ENCODE assay signal across 15 cellular contexts in genomic region chr12:95214466-95214865, GRCh38. TPM values are rescaled to one million over a fixed set of nuclear protein-coding genes. Genes with fewer than 3 reads are reported as not detected.
DNase-seq lines count a peak whose midpoint lies in the region; TF ChIP-seq lines count a peak whose summit lies in the region.
"Had no signal": no experiment of that assay in that cellular context is flagged by ENCODE, and none has a peak within 500 bp of the region (broad histone marks: within the 10 kb centered on the region; RNA-seq: fewer than 3 reads in every experiment).

No MANE protein-coding gene starts in this region.

- H3K27me3 ChIP-seq in rectal smooth muscle tissue (ENCODE audit: control insufficient read depth, insufficient read depth, low read length) (no peaks in the 10 kb centered on the region), esophagus muscularis mucosa (no peaks in the 10 kb centered on the region)
- H3K27me3 ChIP-seq: vagina had no signal

- peaks cover 29% of the 10 kb centered on the region for H3K36me3 Mint-ChIP-seq in dendritic cell treated with granulocyte-macrophage colony-stimulating factor and Interleukin-4, amounts not matched to agents 40 ng/mL and 50 ng/mL, for 4 days (ENCODE audit: low read depth)

- H3K36me3 ChIP-seq in rectal smooth muscle tissue (ENCODE audit: control insufficient read depth, insufficient read depth, low read length) (peaks cover 5% of the 10 kb centered on the region), esophagus muscularis mucosa (no peaks in the 10 kb centered on the region)
- H3K36me3 ChIP-seq: vagina had no signal

- no peak overlapping the region for H3K4me3 Mint-ChIP-seq in dendritic cell treated with granulocyte-macrophage colony-stimulating factor and Interleukin-4, amounts not matched to agents 40 ng/mL and 50 ng/mL, for 4 days
- H3K4me3 Mint-ChIP-seq: activated CD4-positive, alpha-beta memory T cell treated with anti-CD3 and anti-CD28 coated beads, Interleukin-2, amount 10 ng/mL, durations not matched to agents 7 days and 5 days; activated T-helper 17 cell treated with anti-CD3 and anti-CD28 coated beads, Interleukin-2, amount 50 U/mL, for 72 hours had no signal

- peak overlapping the region; percentile 34 for H3K27ac Mint-ChIP-seq in dendritic cell treated with granulocyte-macrophage colony-stimulating factor and Interleukin-4, amounts not matched to agents 40 ng/mL and 50 ng/mL, for 4 days
- H3K27ac Mint-ChIP-seq: activated CD4-positive, alpha-beta memory T cell treated with anti-CD3 and anti-CD28 coated beads, Interleukin-2, amount 10 ng/mL, durations not matched to agents 7 days and 5 days; activated T-helper 17 cell treated with anti-CD3 and anti-CD28 coated beads, Interleukin-2, amount 50 U/mL, for 72 hours had no signal

- peaks cover 32% of the 10 kb centered on the region for H3K4me1 Mint-ChIP-seq in dendritic cell treated with granulocyte-macrophage colony-stimulating factor and Interleukin-4, amounts not matched to agents 40 ng/mL and 50 ng/mL, for 4 days (ENCODE audit: low read depth)

- H3K9me3 Mint-ChIP-seq in dendritic cell treated with granulocyte-macrophage colony-stimulating factor and Interleukin-4, amounts not matched to agents 40 ng/mL and 50 ng/mL, for 4 days: no peaks in the 10 kb centered on the region
- H3K9me3 Mint-ChIP-seq: activated CD4-positive, alpha-beta memory T cell treated with anti-CD3 and anti-CD28 coated beads, Interleukin-2, amount 10 ng/mL, durations not matched to agents 7 days and 5 days; activated T-helper 17 cell treated with anti-CD3 and anti-CD28 coated beads, Interleukin-2, amount 50 U/mL, for 72 hours had no signal

- H3K27ac ChIP-seq in rectal smooth muscle tissue (ENCODE audit: low read depth, low read length): peak overlapping the region; percentile 64
- peak overlapping the region in 2 of 4 donors; percentile 15 to 53 for H3K27ac ChIP-seq in esophagus muscularis mucosa (replicated peaks in 1 of 4)

- TF ChIP-seq CTCF in esophagus muscularis mucosa (IDR thresholded peaks at IDR 0.05): no peak

- intact Hi-C loops in dendritic cell treated with granulocyte-macrophage colony-stimulating factor and Interleukin-4, amounts not matched to agents 40 ng/mL and 50 ng/mL, for 4 days (cut with micrococcal nuclease): no loop called here
- intact Hi-C loops in esophagus muscularis mucosa (cut with DNase I): loop anchor here (10.0 kb wide), 1 partner anchor 320 kb away; no protein-coding TSS in a partner anchor

- peaks cover 16% of the 10 kb centered on the region for H3K4me1 ChIP-seq in rectal smooth muscle tissue (ENCODE audit: control insufficient read depth, insufficient read depth, low read length)
- peaks cover 12 to 39% (median 26%) of the 10 kb centered on the region in 4 donors for H3K4me1 ChIP-seq in esophagus muscularis mucosa

- TF ChIP-seq EP300 in esophagus muscularis mucosa (IDR thresholded peaks at IDR 0.05): no peak

- H3K9ac ChIP-seq in rectal smooth muscle tissue (ENCODE audit: low read length): no peak overlapping the region

- H3K27me3 Mint-ChIP-seq in dendritic cell treated with granulocyte-macrophage colony-stimulating factor and Interleukin-4, amounts not matched to agents 40 ng/mL and 50 ng/mL, for 4 days: no peaks in the 10 kb centered on the region

- H3K4me3 ChIP-seq in rectal smooth muscle tissue (ENCODE audit: low read length) (no peak overlapping the region), esophagus muscularis mucosa (no peak overlapping the region)

- no peak for TF ChIP-seq POLR2A in esophagus muscularis mucosa (IDR thresholded peaks at IDR 0.05; ENCODE audit: low read depth)

- H3K9me3 ChIP-seq in esophagus muscularis mucosa: no peaks in the 10 kb centered on the region
- H3K9me3 ChIP-seq: SK-N-SH, vagina had no signal

- peak; percentile 71 for DNase-seq in NCI-H510A treated with DMSO at 0.1 percent for 48 hours (lab: John Stamatoyannopoulos, UW)
- no peak for DNase-seq in NCI-H510A (lab: John Stamatoyannopoulos, UW)
- DNase-seq in NCI-H82 (lab: John Stamatoyannopoulos, UW): peak; percentile 54
- DNase-seq in esophagus muscularis mucosa (ENCODE audit: extremely low spot score): no peak
- DNase-seq in AG20443 (ENCODE audit: low spot score): no peak
- DNase-seq in OCI-M2 (lab: John Stamatoyannopoulos, UW; ENCODE audit: unreplicated experiment): no peak
- DNase-seq: activated CD4-positive, alpha-beta memory T cell treated with anti-CD3 and anti-CD28 coated beads, Interleukin-2, amount 10 ng/mL, durations not matched to agents 7 days and 5 days; H7; NCI-H1694 treated with DMSO at 0.1 percent for 48 hours; SK-N-SH; stimulated activated naive CD4-positive, alpha-beta T cell had no signal

- 72% methylated on average over 3 of the region's 3 CpGs for WGBS in esophagus muscularis mucosa

RNA-seq across cellular contexts. Expression of gene FGD6, which starts 2.8 kb away (rescaled TPM):
- total RNA-seq in esophagus muscularis mucosa: 10 to 100 TPM; 30.5 to 48.6 (median 37.3) TPM

RNA-seq across cellular contexts. Expression of gene VEZT, which starts 3.1 kb away (rescaled TPM):
- 10 to 100 TPM; 73.0 to 90.3 (median 87.0) TPM for total RNA-seq in esophagus muscularis mucosa

Comparison
In these comparisons a context has a peak if more than half of its experiments do, and no peak if none do; other contexts are left out.
1. DNase-seq: peak in NCI-H510A treated with DMSO at 0.1 percent for 48 hours (single experiment) and NCI-H82 (single experiment); none in NCI-H510A (single experiment), esophagus muscularis mucosa (single experiment), AG20443 (single experiment) and OCI-M2 (single experiment).